ENCODE assay signal across 11 cellular contexts in genomic region chr2:64179582-64180321, GRCh38. TPM values are rescaled to one million over a fixed set of nuclear protein-coding genes. Genes with fewer than 3 reads are reported as not detected.
A peak's percentile ranks its signal among the peaks of the same experiment; 100 is the strongest.
DNase-seq lines count a peak whose midpoint lies in the region; ATAC-seq and TF ChIP-seq lines count a peak whose summit lies in the region.
"Had no signal": no experiment of that assay in that cellular context is flagged by ENCODE, and none has a peak within 500 bp of the region (broad histone marks: within the 10 kb centered on the region; RNA-seq: fewer than 3 reads in every experiment).

No MANE protein-coding gene starts in this region.

- 85 to 91% (median 86%) methylated on average over 10 of the region's 10 CpGs for WGBS in psoas muscle, 3 donors

- no peak overlapping the region for H3K4me3 Mint-ChIP-seq in activated CD4-positive, alpha-beta T cell treated with anti-CD3 and anti-CD28 coated beads, Interleukin-2, amount 10 ng/mL, durations not matched to agents 24 days and 14 days
- no peak overlapping the region for H3K4me3 Mint-ChIP-seq in T-helper 1 cell treated with Interleukin-12 subunit alpha and Interleukin-12 subunit beta and Interleukin-4 antibody, amounts not matched to agents 30 μg/mL and 1 μg/mL, for 36 hours

- H3K9me3 ChIP-seq in psoas muscle: no peaks in the 10 kb centered on the region
- H3K9me3 ChIP-seq: A549, esophagus squamous epithelium, SJCRH30 had no signal

- no peak overlapping the region for H3K27ac ChIP-seq in psoas muscle
- H3K27ac ChIP-seq: A549, esophagus squamous epithelium, SJCRH30 had no signal

- TF ChIP-seq CTCF in psoas muscle (IDR thresholded peaks at IDR 0.05): no peak

- H3K27me3 ChIP-seq in psoas muscle (ENCODE audit: insufficient read depth in 3 of 3, low read length in 2 of 3): no peaks in the 10 kb centered on the region
- H3K27me3 ChIP-seq: esophagus squamous epithelium, SJCRH30 had no signal

- H3K9me3 Mint-ChIP-seq in activated CD4-positive, alpha-beta T cell treated with anti-CD3 and anti-CD28 coated beads, Interleukin-2, amount 10 ng/mL, durations not matched to agents 24 days and 14 days: no peaks in the 10 kb centered on the region
- H3K9me3 Mint-ChIP-seq in T-helper 1 cell treated with Interleukin-12 subunit alpha and Interleukin-12 subunit beta and Interleukin-4 antibody, amounts not matched to agents 30 μg/mL and 1 μg/mL, for 36 hours: no peaks in the 10 kb centered on the region

- no peaks in the 10 kb centered on the region for H3K36me3 ChIP-seq in psoas muscle (ENCODE audit: insufficient read depth in 1 of 2, low read depth in 1 of 2)
- H3K36me3 ChIP-seq: esophagus squamous epithelium, SJCRH30 had no signal

- no peaks in the 10 kb centered on the region for H3K4me1 ChIP-seq in psoas muscle
- H3K4me1 ChIP-seq: A549, SJCRH30 had no signal

- H3K27me3 Mint-ChIP-seq in activated CD4-positive, alpha-beta T cell treated with anti-CD3 and anti-CD28 coated beads, Interleukin-2, amount 10 ng/mL, durations not matched to agents 24 days and 14 days: peaks cover 4% of the 10 kb centered on the region
- H3K27me3 Mint-ChIP-seq in T-helper 1 cell treated with Interleukin-12 subunit alpha and Interleukin-12 subunit beta and Interleukin-4 antibody, amounts not matched to agents 30 μg/mL and 1 μg/mL, for 36 hours (ENCODE audit: low read depth): peaks cover 4% of the 10 kb centered on the region

- H3K4me3 ChIP-seq in psoas muscle: no peak overlapping the region
- H3K4me3 ChIP-seq: A549, esophagus squamous epithelium, SJCRH30 had no signal

- DNase-seq in activated CD4-positive, alpha-beta T cell treated with anti-CD3 and anti-CD28 coated beads, Interleukin-2, amount 10 ng/mL, durations not matched to agents 24 days and 14 days: peak; percentile 75
- DNase-seq in activated CD4-positive, alpha-beta T cell treated with anti-CD3 and anti-CD28 coated beads, Interleukin-2, amount 50 U/mL, for 1 hour: no peak
- DNase-seq in stimulated activated naive CD8-positive, alpha-beta T cell treated with anti-CD3 and anti-CD28 coated beads, Interleukin-15, Interleukin-2, amounts not matched to agents 100 U/mL and 50 U/mL, for 24 hours: no peak
- DNase-seq in psoas muscle: no peak
- DNase-seq in cardiac septum (ENCODE audit: low spot score): no peak
- no peak for DNase-seq in NCI-H1048 (lab: John Stamatoyannopoulos, UW)
- DNase-seq: esophagus squamous epithelium, SJCRH30 had no signal

- peak overlapping the region; percentile 45 for H3K27ac Mint-ChIP-seq in activated CD4-positive, alpha-beta T cell treated with anti-CD3 and anti-CD28 coated beads, Interleukin-2, amount 10 ng/mL, durations not matched to agents 24 days and 14 days
- H3K27ac Mint-ChIP-seq in T-helper 1 cell treated with Interleukin-12 subunit alpha and Interleukin-12 subunit beta and Interleukin-4 antibody, amounts not matched to agents 30 μg/mL and 1 μg/mL, for 36 hours: peak overlapping the region; percentile 78

- ATAC-seq in HG02870 (IDR thresholded peaks at IDR 0.05; ENCODE audit: unreplicated experiment) (peak; percentile 96), psoas muscle (no peak)
- ATAC-seq in stimulated activated naive CD8-positive, alpha-beta T cell treated with anti-CD3 and anti-CD28 coated beads, Interleukin-15, Interleukin-2, amounts not matched to agents 100 U/mL and 50 U/mL, for 24 hours: peak; percentile 87
- ATAC-seq: A549 had no signal

- no peaks in the 10 kb centered on the region for H3K36me3 Mint-ChIP-seq in activated CD4-positive, alpha-beta T cell treated with anti-CD3 and anti-CD28 coated beads, Interleukin-2, amount 10 ng/mL, durations not matched to agents 24 days and 14 days (ENCODE audit: low read depth)
- no peaks in the 10 kb centered on the region for H3K36me3 Mint-ChIP-seq in T-helper 1 cell treated with Interleukin-12 subunit alpha and Interleukin-12 subunit beta and Interleukin-4 antibody, amounts not matched to agents 30 μg/mL and 1 μg/mL, for 36 hours (ENCODE audit: low read depth)

- peaks cover 14% of the 10 kb centered on the region for H3K4me1 Mint-ChIP-seq in activated CD4-positive, alpha-beta T cell treated with anti-CD3 and anti-CD28 coated beads, Interleukin-2, amount 10 ng/mL, durations not matched to agents 24 days and 14 days
- H3K4me1 Mint-ChIP-seq in T-helper 1 cell treated with Interleukin-12 subunit alpha and Interleukin-12 subunit beta and Interleukin-4 antibody, amounts not matched to agents 30 μg/mL and 1 μg/mL, for 36 hours (ENCODE audit: low read depth): peaks cover 19% of the 10 kb centered on the region

- intact Hi-C loops in activated CD4-positive, alpha-beta T cell treated with anti-CD3 and anti-CD28 coated beads, Interleukin-2, amount 10 ng/mL, durations not matched to agents 24 days and 14 days (cut with micrococcal nuclease): no loop called here
- intact Hi-C loops in psoas muscle (cut with DNase I) (no loop called here), cardiac septum (cut with DNase I) (no loop called here)

RNA-seq across cellular contexts. Expression of gene PELI1, which starts 35.5 kb away (rescaled TPM):
- total RNA-seq in activated CD4-positive, alpha-beta T cell treated with anti-CD3 and anti-CD28 coated beads, Interleukin-2, amount 10 ng/mL, durations not matched to agents 24 days and 14 days: 31.9 and 33.8 TPM in 2 replicates
- total RNA-seq in psoas muscle: 1 to 10 TPM; 5.7 to 7.6 (median 6.9) TPM
- 1 to 10 TPM; 4.4 to 7.1 (median 5.9) TPM for polyA plus RNA-seq in psoas muscle
- total RNA-seq in cardiac septum: 9.0 TPM

Comparison
In these comparisons a context has a peak if more than half of its experiments do, and no peak if none do; other contexts are left out.
1. ATAC-seq: peak in HG02870 (single experiment) and stimulated activated naive CD8-positive, alpha-beta T cell treated with anti-CD3 and anti-CD28 coated beads, Interleukin-15, Interleukin-2, amounts not matched to agents 100 U/mL and 50 U/mL, for 24 hours (single experiment); none in psoas muscle (0 of 4).